Comparison of ENCODE assay signal across 24 cellular contexts in the genomic region with DNA sequence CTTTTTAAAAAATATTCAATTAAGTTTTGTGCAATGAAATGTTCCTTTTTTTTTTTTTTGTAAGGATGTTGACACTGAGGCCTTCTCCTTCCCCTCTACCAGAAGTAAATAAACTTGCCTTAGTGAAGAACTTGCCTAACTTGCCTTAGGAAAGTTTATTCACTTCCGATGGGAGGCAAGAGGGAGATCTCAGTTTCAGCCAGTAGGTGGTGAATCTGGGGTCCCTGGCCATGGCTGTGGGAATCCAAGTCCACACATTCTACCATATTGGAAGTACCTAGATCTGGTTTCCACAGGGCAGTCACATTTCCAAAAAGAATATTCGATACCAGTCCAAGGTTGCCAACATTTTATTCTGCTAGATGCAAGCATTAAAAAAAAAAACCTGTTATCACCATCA.
"Had no signal": no experiment of that assay in that cellular context is flagged by ENCODE, and none has a peak within 500 bp of the region (broad histone marks: within the 10 kb centered on the region; RNA-seq: fewer than 3 reads in every experiment).

No MANE protein-coding gene starts in this region.

- FAIRE-seq: bronchial epithelial cell, urothelium cell line had no signal

- H3K4me3 ChIP-seq: coronary artery, heart right ventricle, lung, prostate gland, right atrium auricular region, tibial artery had no signal

- H3K36me3 ChIP-seq: heart right ventricle, prostate gland, right atrium auricular region, tibial artery had no signal

- H3K36me3 Mint-ChIP-seq: activated naive CD8-positive, alpha-beta T cell treated with anti-CD3 and anti-CD28 coated beads for 36 hours; immature natural killer cell; naive thymus-derived CD4-positive, alpha-beta T cell; stimulated activated effector memory CD8-positive, alpha-beta T cell treated with anti-CD3 and anti-CD28 coated beads, Interleukin-12 subunit alpha, Interleukin-12 subunit beta, amount 100 ng/mL, for 72 hours had no signal

- H3K4me1 Mint-ChIP-seq: activated naive CD8-positive, alpha-beta T cell treated with anti-CD3 and anti-CD28 coated beads for 36 hours; immature natural killer cell; naive thymus-derived CD4-positive, alpha-beta T cell; neural crest cell; stimulated activated effector memory CD8-positive, alpha-beta T cell treated with anti-CD3 and anti-CD28 coated beads, Interleukin-12 subunit alpha, Interleukin-12 subunit beta, amount 100 ng/mL, for 72 hours; stimulated activated naive CD8-positive, alpha-beta T cell treated with anti-CD3 and anti-CD28 coated beads, Interleukin-15, amount 100 ng/mL, for 72 hours had no signal

- H3K27ac ChIP-seq: coronary artery, epithelial cell of prostate, heart right ventricle, prostate gland, right atrium auricular region, tibial artery had no signal

- H3K9me3 ChIP-seq: heart right ventricle, prostate gland, right atrium auricular region, tibial artery had no signal

- H3K27me3 ChIP-seq: right atrium auricular region, tibial artery had no signal

- H3K4me1 ChIP-seq: heart right ventricle, prostate gland, right atrium auricular region, tibial artery had no signal

- DNase-seq: activated CD4-positive, alpha-beta T cell treated with anti-CD3 and anti-CD28 coated beads for 4 hours; activated CD4-positive, alpha-beta T cell treated with anti-CD3 and anti-CD28 coated beads, Interleukin-2, amount 50 U/mL, for 48 hours; activated CD4-positive, CD25-positive, alpha-beta regulatory T cell; activated naive CD4-positive, alpha-beta T cell treated with Interleukin-2 at 50 U/mL for 16 hours; activated naive CD8-positive, alpha-beta T cell treated with anti-CD3 and anti-CD28 coated beads for 36 hours; activated T-cell treated with anti-CD3 and anti-CD28 coated beads, Interleukin-2, amount 50 U/mL, for 48 hours; heart right ventricle; immature natural killer cell; naive thymus-derived CD4-positive, alpha-beta T cell; stimulated activated CD4-positive, alpha-beta T cell treated with anti-CD3 and anti-CD28 coated beads, Interleukin-2, amount 100 ng/mL, for 24 hours; stimulated activated naive CD8-positive, alpha-beta T cell treated with anti-CD3 and anti-CD28 coated beads, Interleukin-15, amount 100 ng/mL, for 72 hours; T1000 had no signal

- H3K27ac Mint-ChIP-seq: activated naive CD8-positive, alpha-beta T cell treated with anti-CD3 and anti-CD28 coated beads for 36 hours; immature natural killer cell; naive thymus-derived CD4-positive, alpha-beta T cell; stimulated activated effector memory CD8-positive, alpha-beta T cell treated with anti-CD3 and anti-CD28 coated beads, Interleukin-12 subunit alpha, Interleukin-12 subunit beta, amount 100 ng/mL, for 72 hours; stimulated activated naive CD8-positive, alpha-beta T cell treated with anti-CD3 and anti-CD28 coated beads, Interleukin-15, amount 100 ng/mL, for 72 hours; T-helper 1 cell treated with Interleukin-12 subunit alpha and Interleukin-12 subunit beta and Interleukin-4 antibody, amounts not matched to agents 30 μg/mL and 1 μg/mL, for 36 hours had no signal

- H3K4me3 Mint-ChIP-seq: activated naive CD8-positive, alpha-beta T cell treated with anti-CD3 and anti-CD28 coated beads for 36 hours; immature natural killer cell; naive thymus-derived CD4-positive, alpha-beta T cell; neural crest cell; stimulated activated effector memory CD8-positive, alpha-beta T cell treated with anti-CD3 and anti-CD28 coated beads, Interleukin-12 subunit alpha, Interleukin-12 subunit beta, amount 100 ng/mL, for 72 hours; stimulated activated naive CD8-positive, alpha-beta T cell treated with anti-CD3 and anti-CD28 coated beads, Interleukin-15, amount 100 ng/mL, for 72 hours; T-helper 1 cell treated with Interleukin-12 subunit alpha and Interleukin-12 subunit beta and Interleukin-4 antibody, amounts not matched to agents 30 μg/mL and 1 μg/mL, for 36 hours had no signal

- ATAC-seq: heart right ventricle; left lobe of liver; naive thymus-derived CD4-positive, alpha-beta T cell; stimulated activated effector memory CD8-positive, alpha-beta T cell treated with anti-CD3 and anti-CD28 coated beads, Interleukin-12 subunit alpha, Interleukin-12 subunit beta, amount 100 ng/mL, for 72 hours; stimulated activated naive CD8-positive, alpha-beta T cell treated with anti-CD3 and anti-CD28 coated beads, Interleukin-15, amount 100 ng/mL, for 72 hours had no signal

- H3K9me3 Mint-ChIP-seq: immature natural killer cell; stimulated activated effector memory CD8-positive, alpha-beta T cell treated with anti-CD3 and anti-CD28 coated beads, Interleukin-12 subunit alpha, Interleukin-12 subunit beta, amount 100 ng/mL, for 72 hours; T-helper 1 cell treated with Interleukin-12 subunit alpha and Interleukin-12 subunit beta and Interleukin-4 antibody, amounts not matched to agents 30 μg/mL and 1 μg/mL, for 36 hours had no signal
